16 cellular contexts compared by ENCODE assay signal in the genomic region with DNA sequence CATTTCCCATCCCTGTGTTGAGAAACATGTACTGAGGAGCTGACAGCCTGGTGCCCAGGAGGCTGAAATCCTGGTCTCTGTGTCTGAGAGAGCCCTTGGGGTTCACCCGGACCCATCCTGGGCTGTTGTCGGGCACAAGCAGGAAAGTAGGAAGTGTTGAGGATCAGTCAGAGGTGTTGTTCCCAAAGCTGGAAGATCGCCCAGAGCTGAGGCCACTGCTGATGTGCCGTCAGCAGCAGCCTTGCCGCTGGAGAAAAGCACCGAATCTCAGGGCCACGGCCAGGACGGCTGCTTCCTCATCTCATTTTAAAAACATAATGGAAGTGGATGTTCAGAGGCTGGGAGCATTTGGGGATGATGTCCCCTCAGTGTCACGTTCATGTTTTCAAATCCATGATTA.
"Had no signal": no experiment of that assay in that cellular context is flagged by ENCODE, and none has a peak within 500 bp of the region (broad histone marks: within the 10 kb centered on the region; RNA-seq: fewer than 3 reads in every experiment).

No MANE protein-coding gene starts in this region.

- H3K27ac Mint-ChIP-seq: activated CD4-positive, alpha-beta T cell treated with anti-CD3 and anti-CD28 coated beads, Interleukin-2, amount 10 ng/mL, durations not matched to agents 24 days and 14 days; activated CD8-positive, alpha-beta T cell treated with anti-CD3 and anti-CD28 coated beads for 36 hours; activated naive CD4-positive, alpha-beta T cell treated with anti-CD3 and anti-CD28 coated beads for 36 hours; activated T-helper 2 cell treated with anti-CD3 and anti-CD28 coated beads, Interferon-gamma antibody, Interleukin-2, Interleukin-4, amounts not matched to agents 10 μg/mL and 5 μg/mL and 100 μg/mL, durations not matched to agents 14 hours and 24 hours and 36 hours; nephron had no signal

- DNase-seq: activated CD4-positive, alpha-beta T cell treated with anti-CD3 and anti-CD28 coated beads, Interleukin-2, amount 10 ng/mL, durations not matched to agents 24 days and 14 days; activated CD8-positive, alpha-beta T cell treated with anti-CD3 and anti-CD28 coated beads for 36 hours; activated naive CD4-positive, alpha-beta T cell treated with anti-CD3 and anti-CD28 coated beads for 36 hours; activated T-cell treated with anti-CD3 and anti-CD28 coated beads, Interleukin-2, amount 50 U/mL, for 1 hour; effector CD4-positive, alpha-beta T cell; lower lobe of right lung; midbrain; occipital lobe; small intestine; stimulated activated CD4-positive, alpha-beta T cell treated with anti-CD3 and anti-CD28 coated beads, Interleukin-4, amount 100 ng/mL, for 1 hour; stomach; T1000; upper lobe of right lung had no signal

- H3K4me3 ChIP-seq: gastroesophageal sphincter, lower lobe of right lung, stomach, upper lobe of right lung had no signal

- H3K36me3 ChIP-seq: gastroesophageal sphincter, lower lobe of right lung, upper lobe of right lung had no signal

- H3K9me3 Mint-ChIP-seq: activated CD4-positive, alpha-beta T cell treated with anti-CD3 and anti-CD28 coated beads, Interleukin-2, amount 10 ng/mL, durations not matched to agents 24 days and 14 days; activated CD8-positive, alpha-beta T cell treated with anti-CD3 and anti-CD28 coated beads for 36 hours; activated naive CD4-positive, alpha-beta T cell treated with anti-CD3 and anti-CD28 coated beads for 36 hours; activated T-helper 2 cell treated with anti-CD3 and anti-CD28 coated beads, Interferon-gamma antibody, Interleukin-2, Interleukin-4, amounts not matched to agents 10 μg/mL and 5 μg/mL and 100 μg/mL, durations not matched to agents 14 hours and 24 hours and 36 hours; nephron had no signal

- H3K4me1 Mint-ChIP-seq: activated CD4-positive, alpha-beta T cell treated with anti-CD3 and anti-CD28 coated beads, Interleukin-2, amount 10 ng/mL, durations not matched to agents 24 days and 14 days had no signal

- H3K9me3 ChIP-seq: gastroesophageal sphincter, lower lobe of right lung, stomach, upper lobe of right lung had no signal

- H3K27ac ChIP-seq: gastroesophageal sphincter, lower lobe of right lung, stomach, upper lobe of right lung had no signal

- H3K4me3 Mint-ChIP-seq: activated CD4-positive, alpha-beta T cell treated with anti-CD3 and anti-CD28 coated beads, Interleukin-2, amount 10 ng/mL, durations not matched to agents 24 days and 14 days; activated CD8-positive, alpha-beta T cell treated with anti-CD3 and anti-CD28 coated beads for 36 hours; activated naive CD4-positive, alpha-beta T cell treated with anti-CD3 and anti-CD28 coated beads for 36 hours; nephron had no signal

- ATAC-seq: activated CD8-positive, alpha-beta T cell treated with anti-CD3 and anti-CD28 coated beads for 36 hours; gastroesophageal sphincter; lower lobe of right lung; upper lobe of right lung had no signal

- FAIRE-seq: small intestine had no signal

- H3K27me3 ChIP-seq: gastroesophageal sphincter, stomach, upper lobe of right lung had no signal

- H3K27me3 Mint-ChIP-seq: activated CD8-positive, alpha-beta T cell treated with anti-CD3 and anti-CD28 coated beads for 36 hours had no signal

- H3K4me1 ChIP-seq: lower lobe of right lung, upper lobe of right lung had no signal
